In genomic region chr17:19977360-19978205, GRCh38 we compare ENCODE assay signal across 1 cellular context.
TF ChIP-seq lines count a peak whose summit lies in the region.

A gene with protein sequence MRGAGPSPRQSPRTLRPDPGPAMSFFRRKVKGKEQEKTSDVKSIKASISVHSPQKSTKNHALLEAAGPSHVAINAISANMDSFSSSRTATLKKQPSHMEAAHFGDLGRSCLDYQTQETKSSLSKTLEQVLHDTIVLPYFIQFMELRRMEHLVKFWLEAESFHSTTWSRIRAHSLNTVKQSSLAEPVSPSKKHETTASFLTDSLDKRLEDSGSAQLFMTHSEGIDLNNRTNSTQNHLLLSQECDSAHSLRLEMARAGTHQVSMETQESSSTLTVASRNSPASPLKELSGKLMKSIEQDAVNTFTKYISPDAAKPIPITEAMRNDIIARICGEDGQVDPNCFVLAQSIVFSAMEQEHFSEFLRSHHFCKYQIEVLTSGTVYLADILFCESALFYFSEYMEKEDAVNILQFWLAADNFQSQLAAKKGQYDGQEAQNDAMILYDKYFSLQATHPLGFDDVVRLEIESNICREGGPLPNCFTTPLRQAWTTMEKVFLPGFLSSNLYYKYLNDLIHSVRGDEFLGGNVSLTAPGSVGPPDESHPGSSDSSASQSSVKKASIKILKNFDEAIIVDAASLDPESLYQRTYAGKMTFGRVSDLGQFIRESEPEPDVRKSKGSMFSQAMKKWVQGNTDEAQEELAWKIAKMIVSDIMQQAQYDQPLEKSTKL (minus strand): TSS chr17:19977828. CDS start chr17:19977679, 149 bp downstream.

TF ChIP-seq in HepG2, 621 proteins besides CTCF, POLR2A, EP300 and RAD21 (continues in another document):
- no peak for TF ChIP-seq CENPX (CRISPR knock-in tag; IDR thresholded peaks at IDR 0.05)
- peak; percentile 89; the same call in 1 of the 2 replicates for TF ChIP-seq CREBL2 (CRISPR knock-in tag; IDR thresholded peaks at IDR 0.05; ENCODE audit: borderline replicate concordance)
- peak; percentile 87; the same call in 1 of the 2 replicates for TF ChIP-seq ZBTB42 (CRISPR knock-in tag; IDR thresholded peaks at IDR 0.05)
- TF ChIP-seq, protein P1, sequence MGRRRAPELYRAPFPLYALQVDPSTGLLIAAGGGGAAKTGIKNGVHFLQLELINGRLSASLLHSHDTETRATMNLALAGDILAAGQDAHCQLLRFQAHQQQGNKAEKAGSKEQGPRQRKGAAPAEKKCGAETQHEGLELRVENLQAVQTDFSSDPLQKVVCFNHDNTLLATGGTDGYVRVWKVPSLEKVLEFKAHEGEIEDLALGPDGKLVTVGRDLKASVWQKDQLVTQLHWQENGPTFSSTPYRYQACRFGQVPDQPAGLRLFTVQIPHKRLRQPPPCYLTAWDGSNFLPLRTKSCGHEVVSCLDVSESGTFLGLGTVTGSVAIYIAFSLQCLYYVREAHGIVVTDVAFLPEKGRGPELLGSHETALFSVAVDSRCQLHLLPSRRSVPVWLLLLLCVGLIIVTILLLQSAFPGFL (CRISPR knock-in tag; IDR thresholded peaks at IDR 0.05) = peak; percentile 81; the same call in 1 of the 2 replicates
- peak; percentile 15; the same call in 1 of the 2 replicates for TF ChIP-seq SIX4 (CRISPR knock-in tag; IDR thresholded peaks at IDR 0.05)
- 0 out of 2 replicates have a peak, but pooled peaks have one; percentile 31 for TF ChIP-seq HMG20B (CRISPR knock-in tag; conservative IDR thresholded peaks at IDR 0.05)
- TF ChIP-seq CC2D1A (CRISPR knock-in tag; IDR thresholded peaks at IDR 0.05) = no peak
- peak; percentile 87 for TF ChIP-seq MEIS1 (CRISPR knock-in tag; IDR thresholded peaks at IDR 0.05; ENCODE audit: borderline replicate concordance)
- TF ChIP-seq, protein P2, sequence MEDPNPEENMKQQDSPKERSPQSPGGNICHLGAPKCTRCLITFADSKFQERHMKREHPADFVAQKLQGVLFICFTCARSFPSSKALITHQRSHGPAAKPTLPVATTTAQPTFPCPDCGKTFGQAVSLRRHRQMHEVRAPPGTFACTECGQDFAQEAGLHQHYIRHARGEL (CRISPR knock-in tag; IDR thresholded peaks at IDR 0.05) = no peak
- no peak for TF ChIP-seq ZNF44 (CRISPR knock-in tag; IDR thresholded peaks at IDR 0.05)
- TF ChIP-seq, protein P3, sequence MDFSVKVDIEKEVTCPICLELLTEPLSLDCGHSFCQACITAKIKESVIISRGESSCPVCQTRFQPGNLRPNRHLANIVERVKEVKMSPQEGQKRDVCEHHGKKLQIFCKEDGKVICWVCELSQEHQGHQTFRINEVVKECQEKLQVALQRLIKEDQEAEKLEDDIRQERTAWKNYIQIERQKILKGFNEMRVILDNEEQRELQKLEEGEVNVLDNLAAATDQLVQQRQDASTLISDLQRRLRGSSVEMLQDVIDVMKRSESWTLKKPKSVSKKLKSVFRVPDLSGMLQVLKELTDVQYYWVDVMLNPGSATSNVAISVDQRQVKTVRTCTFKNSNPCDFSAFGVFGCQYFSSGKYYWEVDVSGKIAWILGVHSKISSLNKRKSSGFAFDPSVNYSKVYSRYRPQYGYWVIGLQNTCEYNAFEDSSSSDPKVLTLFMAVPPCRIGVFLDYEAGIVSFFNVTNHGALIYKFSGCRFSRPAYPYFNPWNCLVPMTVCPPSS (IDR thresholded peaks at IDR 0.05) = no peak
- TF ChIP-seq ZNF558 (CRISPR knock-in tag; IDR thresholded peaks at IDR 0.05; ENCODE audit: borderline replicate concordance) = peak; percentile 93
- TF ChIP-seq CCDC6 (CRISPR knock-in tag; IDR thresholded peaks at IDR 0.05) = 0 out of 2 replicates have a peak, but pooled peaks have one; percentile 40
- TF ChIP-seq PRPF4 (IDR thresholded peaks at IDR 0.05; ENCODE audit: low read depth, low read length, poor library complexity, severe bottlenecking) = no peak
- TF ChIP-seq, protein P4, sequence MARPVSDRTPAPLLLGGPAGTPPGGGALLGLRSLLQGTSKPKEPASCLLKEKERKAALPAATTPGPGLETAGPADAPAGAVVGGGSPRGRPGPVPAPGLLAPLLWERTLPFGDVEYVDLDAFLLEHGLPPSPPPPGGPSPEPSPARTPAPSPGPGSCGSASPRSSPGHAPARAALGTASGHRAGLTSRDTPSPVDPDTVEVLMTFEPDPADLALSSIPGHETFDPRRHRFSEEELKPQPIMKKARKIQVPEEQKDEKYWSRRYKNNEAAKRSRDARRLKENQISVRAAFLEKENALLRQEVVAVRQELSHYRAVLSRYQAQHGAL (CRISPR knock-in tag; IDR thresholded peaks at IDR 0.05; ENCODE audit: not compliant biosample characterization) = peak; percentile 53
- TF ChIP-seq SOX13 (IDR thresholded peaks at IDR 0.05) = 0 out of 2 replicates have a peak, but pooled peaks have one; percentile 44
- 0 out of 4 replicates have a peak, but pooled peaks of 1 of the 2 experiments have one; percentile 45 for TF ChIP-seq SOX13 (CRISPR knock-in tag; conservative IDR thresholded peaks at IDR 0.05 in 1 of 2, IDR thresholded peaks at IDR 0.05 in 1 of 2)
- TF ChIP-seq ZNF674 (CRISPR knock-in tag; IDR thresholded peaks at IDR 0.05; ENCODE audit: low read depth) = no peak
- peak; percentile 97 for TF ChIP-seq ZNF30 (CRISPR knock-in tag; IDR thresholded peaks at IDR 0.05)
- TF ChIP-seq ZFP90 (CRISPR knock-in tag; IDR thresholded peaks at IDR 0.05; ENCODE audit: borderline replicate concordance) = peak; percentile 93; the same call in 1 of the 2 replicates
- peak; percentile 66 for TF ChIP-seq ZNF776 (CRISPR knock-in tag; IDR thresholded peaks at IDR 0.05)
- no peak for TF ChIP-seq PHF5A (CRISPR knock-in tag; IDR thresholded peaks at IDR 0.05; ENCODE audit: low read depth, unreplicated experiment)
- TF ChIP-seq, protein P5, sequence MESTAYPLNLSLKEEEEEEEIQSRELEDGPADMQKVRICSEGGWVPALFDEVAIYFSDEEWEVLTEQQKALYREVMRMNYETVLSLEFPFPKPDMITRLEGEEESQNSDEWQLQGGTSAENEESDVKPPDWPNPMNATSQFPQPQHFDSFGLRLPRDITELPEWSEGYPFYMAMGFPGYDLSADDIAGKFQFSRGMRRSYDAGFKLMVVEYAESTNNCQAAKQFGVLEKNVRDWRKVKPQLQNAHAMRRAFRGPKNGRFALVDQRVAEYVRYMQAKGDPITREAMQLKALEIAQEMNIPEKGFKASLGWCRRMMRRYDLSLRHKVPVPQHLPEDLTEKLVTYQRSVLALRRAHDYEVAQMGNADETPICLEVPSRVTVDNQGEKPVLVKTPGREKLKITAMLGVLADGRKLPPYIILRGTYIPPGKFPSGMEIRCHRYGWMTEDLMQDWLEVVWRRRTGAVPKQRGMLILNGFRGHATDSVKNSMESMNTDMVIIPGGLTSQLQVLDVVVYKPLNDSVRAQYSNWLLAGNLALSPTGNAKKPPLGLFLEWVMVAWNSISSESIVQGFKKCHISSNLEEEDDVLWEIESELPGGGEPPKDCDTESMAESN (CRISPR knock-in tag; conservative IDR thresholded peaks at IDR 0.05) = no peak; the same call in 1 of the 2 replicates
- TF ChIP-seq, protein P6, sequence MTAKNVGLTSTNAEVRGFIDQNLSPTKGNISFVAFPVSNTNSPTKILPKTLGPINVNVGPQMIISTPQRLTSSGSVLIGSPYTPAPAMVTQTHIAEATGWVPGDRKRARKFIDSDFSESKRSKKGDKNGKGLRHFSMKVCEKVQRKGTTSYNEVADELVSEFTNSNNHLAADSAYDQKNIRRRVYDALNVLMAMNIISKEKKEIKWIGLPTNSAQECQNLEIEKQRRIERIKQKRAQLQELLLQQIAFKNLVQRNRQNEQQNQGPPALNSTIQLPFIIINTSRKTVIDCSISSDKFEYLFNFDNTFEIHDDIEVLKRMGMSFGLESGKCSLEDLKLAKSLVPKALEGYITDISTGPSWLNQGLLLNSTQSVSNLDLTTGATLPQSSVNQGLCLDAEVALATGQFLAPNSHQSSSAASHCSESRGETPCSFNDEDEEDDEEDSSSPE (CRISPR knock-in tag; IDR thresholded peaks at IDR 0.05) = peak; percentile 93
- TF ChIP-seq, protein P7, sequence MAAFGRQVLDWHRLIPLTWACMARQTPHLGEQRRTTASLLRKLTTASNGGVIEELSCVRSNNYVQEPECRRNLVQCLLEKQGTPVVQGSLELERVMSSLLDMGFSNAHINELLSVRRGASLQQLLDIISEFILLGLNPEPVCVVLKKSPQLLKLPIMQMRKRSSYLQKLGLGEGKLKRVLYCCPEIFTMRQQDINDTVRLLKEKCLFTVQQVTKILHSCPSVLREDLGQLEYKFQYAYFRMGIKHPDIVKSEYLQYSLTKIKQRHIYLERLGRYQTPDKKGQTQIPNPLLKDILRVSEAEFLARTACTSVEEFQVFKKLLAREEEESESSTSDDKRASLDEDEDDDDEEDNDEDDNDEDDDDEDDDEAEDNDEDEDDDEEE (CRISPR knock-in tag; IDR thresholded peaks at IDR 0.05) = no peak; the same call in 1 of the 2 replicates
- peak; percentile 95 for TF ChIP-seq ZNF543 (CRISPR knock-in tag; IDR thresholded peaks at IDR 0.05)
- peak; percentile 89 for TF ChIP-seq ZNF143 (CRISPR knock-in tag; IDR thresholded peaks at IDR 0.05)
- TF ChIP-seq ERF (CRISPR knock-in tag; IDR thresholded peaks at IDR 0.05) = peak; percentile 94
- TF ChIP-seq IKZF4 (CRISPR knock-in tag; IDR thresholded peaks at IDR 0.05; ENCODE audit: borderline replicate concordance, low read depth, not compliant biosample characterization) = peak; percentile 90
- peak; percentile 84; the same call in 1 of the 2 replicates for TF ChIP-seq ZNF430 (CRISPR knock-in tag; IDR thresholded peaks at IDR 0.05)
- TF ChIP-seq DZIP1 (CRISPR knock-in tag; IDR thresholded peaks at IDR 0.05) = peak; percentile 95
- no peak for TF ChIP-seq SOX6 (IDR thresholded peaks at IDR 0.05)
- TF ChIP-seq SOX6 (CRISPR knock-in tag; IDR thresholded peaks at IDR 0.05) = peak; percentile 50
- TF ChIP-seq ZGPAT (CRISPR knock-in tag; IDR thresholded peaks at IDR 0.05) = peak; percentile 91
- TF ChIP-seq ZSCAN12 (CRISPR knock-in tag; IDR thresholded peaks at IDR 0.05) = peak; percentile 93; the same call in 1 of the 2 replicates
- TF ChIP-seq AGO1 (IDR thresholded peaks at IDR 0.05; ENCODE audit: low read depth, low read length, poor library complexity, severe bottlenecking) = no peak
- TF ChIP-seq EEA1 (CRISPR knock-in tag; IDR thresholded peaks at IDR 0.05; ENCODE audit: borderline replicate concordance) = peak; percentile 55; the same call in 1 of the 2 replicates
- TF ChIP-seq, protein P8, sequence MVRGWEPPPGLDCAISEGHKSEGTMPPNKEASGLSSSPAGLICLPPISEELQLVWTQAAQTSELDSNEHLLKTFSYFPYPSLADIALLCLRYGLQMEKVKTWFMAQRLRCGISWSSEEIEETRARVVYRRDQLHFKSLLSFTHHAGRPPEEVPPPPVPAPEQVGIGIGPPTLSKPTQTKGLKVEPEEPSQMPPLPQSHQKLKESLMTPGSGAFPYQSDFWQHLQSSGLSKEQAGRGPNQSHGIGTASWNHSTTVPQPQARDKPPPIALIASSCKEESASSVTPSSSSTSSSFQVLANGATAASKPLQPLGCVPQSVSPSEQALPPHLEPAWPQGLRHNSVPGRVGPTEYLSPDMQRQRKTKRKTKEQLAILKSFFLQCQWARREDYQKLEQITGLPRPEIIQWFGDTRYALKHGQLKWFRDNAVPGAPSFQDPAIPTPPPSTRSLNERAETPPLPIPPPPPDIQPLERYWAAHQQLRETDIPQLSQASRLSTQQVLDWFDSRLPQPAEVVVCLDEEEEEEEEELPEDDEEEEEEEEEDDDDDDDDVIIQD (CRISPR knock-in tag; IDR thresholded peaks at IDR 0.05; ENCODE audit: low read depth) = no peak
- peak; percentile 91 for TF ChIP-seq ZNF251 (CRISPR knock-in tag; IDR thresholded peaks at IDR 0.05)
- TF ChIP-seq EHMT2 (IDR thresholded peaks at IDR 0.05; ENCODE audit: borderline replicate concordance, low read depth, low read length) = 0 out of 2 replicates have a peak, but pooled peaks have one; percentile 11
- peak; percentile 84 for TF ChIP-seq HOXA3 (CRISPR knock-in tag; IDR thresholded peaks at IDR 0.05)
- TF ChIP-seq, protein P9, sequence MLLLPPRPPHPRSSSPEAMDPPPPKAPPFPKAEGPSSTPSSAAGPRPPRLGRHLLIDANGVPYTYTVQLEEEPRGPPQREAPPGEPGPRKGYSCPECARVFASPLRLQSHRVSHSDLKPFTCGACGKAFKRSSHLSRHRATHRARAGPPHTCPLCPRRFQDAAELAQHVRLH (CRISPR knock-in tag; IDR thresholded peaks at IDR 0.05; ENCODE audit: borderline replicate concordance, low read depth) = peak; percentile 92; the same call in 1 of the 2 replicates
- TF ChIP-seq, protein P10, sequence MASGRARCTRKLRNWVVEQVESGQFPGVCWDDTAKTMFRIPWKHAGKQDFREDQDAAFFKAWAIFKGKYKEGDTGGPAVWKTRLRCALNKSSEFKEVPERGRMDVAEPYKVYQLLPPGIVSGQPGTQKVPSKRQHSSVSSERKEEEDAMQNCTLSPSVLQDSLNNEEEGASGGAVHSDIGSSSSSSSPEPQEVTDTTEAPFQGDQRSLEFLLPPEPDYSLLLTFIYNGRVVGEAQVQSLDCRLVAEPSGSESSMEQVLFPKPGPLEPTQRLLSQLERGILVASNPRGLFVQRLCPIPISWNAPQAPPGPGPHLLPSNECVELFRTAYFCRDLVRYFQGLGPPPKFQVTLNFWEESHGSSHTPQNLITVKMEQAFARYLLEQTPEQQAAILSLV (CRISPR knock-in tag; IDR thresholded peaks at IDR 0.05; ENCODE audit: borderline replicate concordance) = peak; percentile 35
- 0 out of 2 replicates have a peak, but pooled peaks have one; percentile 81 for TF ChIP-seq ZNF790 (CRISPR knock-in tag; IDR thresholded peaks at IDR 0.05; ENCODE audit: borderline replicate concordance)
- no peak for TF ChIP-seq ZNF282 (IDR thresholded peaks at IDR 0.05; ENCODE audit: partially characterized antibody)
